10 cellular contexts compared by ENCODE assay signal in the genomic region with DNA sequence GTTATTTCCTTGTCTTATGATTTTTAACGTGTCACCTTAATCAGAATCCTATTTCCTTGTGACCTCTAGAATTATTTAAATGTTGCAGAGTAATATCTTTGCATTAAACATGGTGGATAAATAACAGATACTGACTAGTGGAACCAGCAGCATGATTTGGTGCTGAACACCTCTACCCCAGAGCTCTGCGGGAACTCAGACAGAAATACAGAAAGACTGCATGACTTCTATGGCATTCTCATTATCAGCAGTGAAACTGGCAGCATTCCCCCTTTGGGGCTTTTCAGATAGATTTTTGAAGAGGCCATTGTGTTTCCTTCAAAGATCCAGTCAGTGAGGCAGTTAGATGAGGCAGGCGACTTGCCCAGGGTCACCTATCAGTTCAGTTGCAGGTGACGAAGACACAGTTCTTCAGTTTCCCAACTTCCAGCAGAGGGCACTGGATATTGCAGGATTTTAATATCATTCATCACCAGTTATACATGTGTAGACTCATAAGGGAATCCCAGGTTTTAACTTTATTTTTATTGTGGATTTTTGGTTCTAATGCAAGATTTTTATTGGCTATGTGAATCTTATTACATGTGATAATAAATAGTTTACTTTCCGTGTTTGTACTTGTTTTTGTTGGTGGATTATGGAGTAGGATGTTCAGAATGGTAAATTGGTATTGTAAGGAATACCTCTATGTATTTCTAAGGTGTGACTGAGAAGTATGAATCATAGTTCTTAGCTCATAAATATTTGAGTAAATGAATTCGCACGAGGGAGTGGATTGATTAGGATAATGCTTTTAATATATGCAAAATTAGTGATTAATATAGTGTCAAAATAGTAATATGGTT.
DNase-seq lines count a peak whose midpoint lies in the region; ATAC-seq and TF ChIP-seq lines count a peak whose summit lies in the region.
"Had no signal": no experiment of that assay in that cellular context is flagged by ENCODE, and none has a peak within 500 bp of the region (broad histone marks: within the 10 kb centered on the region; RNA-seq: fewer than 3 reads in every experiment).

No MANE protein-coding gene starts in this region.

- no TSS peak for BruUV-seq in OCI-LY7 (replicated peaks; lab: Mats Ljungman, UMichigan)

- CTCF ChIA-PET in OCI-LY7 (lab: Charles Lee; ENCODE audit: unreplicated experiment) = no interaction called here

- H3K9ac ChIP-seq in smooth muscle cell (ENCODE audit: low read depth) = no peak overlapping the region
- H3K9ac ChIP-seq: BLaER1 had no signal

- H3K79me2 ChIP-seq in OCI-LY7 (ENCODE audit: insufficient read depth, low read depth, low read length) (no peaks in the 10 kb centered on the region), smooth muscle cell (ENCODE audit: low read depth) (peaks cover 3% of the 10 kb centered on the region)

- no peaks in the 10 kb centered on the region for H3F3A ChIP-seq in smooth muscle cell (ENCODE audit: low read depth)

- no peak overlapping the region for H3K4me3 ChIP-seq in OCI-LY7 (ENCODE audit: low read depth, low read length, poor library complexity, severe bottlenecking)
- no peak overlapping the region for H3K4me3 ChIP-seq in fibroblast of villous mesenchyme (ENCODE audit: low read depth, low read length)
- no peak overlapping the region for H3K4me3 ChIP-seq in smooth muscle cell
- H3K4me3 ChIP-seq: BLaER1, SJSA1 had no signal

- no peaks in the 10 kb centered on the region for H3K4me1 ChIP-seq in OCI-LY7 (ENCODE audit: insufficient read depth, low read length, poor library complexity, severe bottlenecking)
- no peaks in the 10 kb centered on the region for H3K4me1 ChIP-seq in smooth muscle cell (ENCODE audit: low read depth)
- H3K4me1 ChIP-seq: BLaER1, SJSA1 had no signal

- H2AFZ ChIP-seq in OCI-LY7 (ENCODE audit: low read length) (no peak overlapping the region), smooth muscle cell (ENCODE audit: low read depth) (no peak overlapping the region)

- intact Hi-C loops in OCI-LY7 (cut with micrococcal nuclease; ENCODE audit: unreplicated experiment) = no loop called here

- no peaks in the 10 kb centered on the region for H3K27me3 ChIP-seq in smooth muscle cell (ENCODE audit: low read depth)
- H3K27me3 ChIP-seq: BLaER1, SJSA1 had no signal

- H3K36me3 ChIP-seq in OCI-LY7 (ENCODE audit: insufficient read depth, low read length) = no peaks in the 10 kb centered on the region
- H3K36me3 ChIP-seq in smooth muscle cell (ENCODE audit: low read depth) = peaks cover under 1% of the 10 kb centered on the region

- 82% methylated on average over 7 of the region's 7 CpGs for WGBS in smooth muscle cell (ENCODE audit: low lambda C conversion rate)

- no peaks in the 10 kb centered on the region for H3K9me2 ChIP-seq in OCI-LY7 (ENCODE audit: insufficient read depth, low read length)

- H4K20me1 ChIP-seq in OCI-LY7 (ENCODE audit: insufficient read depth, low read length) (no peaks in the 10 kb centered on the region), smooth muscle cell (ENCODE audit: low read depth) (no peaks in the 10 kb centered on the region)

- H3K4me2 ChIP-seq in OCI-LY7 (ENCODE audit: low read length) (no peak overlapping the region), smooth muscle cell (no peak overlapping the region)
- H3K4me2 ChIP-seq: BLaER1 had no signal

- H3K27ac ChIP-seq in OCI-LY7 (ENCODE audit: low read depth, low read length, poor library complexity, severe bottlenecking) = no peak overlapping the region
- H3K27ac ChIP-seq in smooth muscle cell (ENCODE audit: low read depth) = no peak overlapping the region
- H3K27ac ChIP-seq: BLaER1, SJSA1 had no signal

- POLR2A ChIA-PET in OCI-LY7 (lab: Charles Lee) = interaction anchor here (0.6 kb wide), 1 partner anchor 122 kb away, joined by 4 read pairs; no protein-coding TSS in a partner anchor

- H3K9me3 ChIP-seq in OCI-LY7 (ENCODE audit: low read length) (no peaks in the 10 kb centered on the region), smooth muscle cell (replicated peaks; ENCODE audit: low read depth) (no peaks in the 10 kb centered on the region)
- H3K9me3 ChIP-seq: BLaER1, SJSA1 had no signal

- TF ChIP-seq CTCF in OCI-LY7 (conservative IDR thresholded peaks at IDR 0.05; ENCODE audit: low read length) (peak; percentile 74), fibroblast of villous mesenchyme (IDR thresholded peaks at IDR 0.05; ENCODE audit: insufficient read depth, low read depth, low read length) (peak; percentile 57), smooth muscle cell (IDR thresholded peaks at IDR 0.05; ENCODE audit: borderline replicate concordance, insufficient read depth, poor library complexity, severe bottlenecking) (peak; percentile 40)

- DNase-seq in NCI-H1417 (lab: John Stamatoyannopoulos, UW) (peak; percentile 17 to 73 (median 44)), NCI-H1417 treated with DMSO at 0.1 percent for 48 hours (lab: John Stamatoyannopoulos, UW) (no peak), OCI-LY7 (ENCODE audit: low spot score) (peak; percentile 5), fibroblast of villous mesenchyme (ENCODE audit: low read depth) (peak; percentile 41), smooth muscle cell (lab: John Stamatoyannopoulos, UW; ENCODE audit: unreplicated experiment) (no peak), UCSD-AML1 (lab: John Stamatoyannopoulos, UW; ENCODE audit: unreplicated experiment) (no peak), germinal center (ENCODE audit: low spot score) (no peak)

- no peak for ATAC-seq in HG02798 (IDR thresholded peaks at IDR 0.05; ENCODE audit: poor library complexity, unreplicated experiment)

Comparison
In these comparisons a context has a peak if more than half of its experiments do, and no peak if none do; other contexts are left out.
1. DNase-seq: peak in NCI-H1417 (3 of 3), OCI-LY7 (single experiment) and fibroblast of villous mesenchyme (single experiment); none in NCI-H1417 treated with DMSO at 0.1 percent for 48 hours (single experiment), smooth muscle cell (single experiment), UCSD-AML1 (single experiment) and germinal center (single experiment).
2. Peak in every context shown above with its lines, with median percentiles within 50 percentile points of each other: CTCF ChIP-seq.